ENCODE assay signal across 16 cellular contexts in genomic region chr11:44453213-44453612, GRCh38.
A peak's percentile ranks its signal among the peaks of the same experiment; 100 is the strongest.
DNase-seq lines count a peak whose midpoint lies in the region; ATAC-seq and TF ChIP-seq lines count a peak whose summit lies in the region.
"Had no signal": no experiment of that assay in that cellular context is flagged by ENCODE, and none has a peak within 500 bp of the region (broad histone marks: within the 10 kb centered on the region; RNA-seq: fewer than 3 reads in every experiment).

No MANE protein-coding gene starts in this region.

- H3K27ac ChIP-seq in cardiac muscle cell: peak overlapping the region; percentile 64
- H3K27ac ChIP-seq in left ventricle myocardium inferior (replicated peaks): peak overlapping the region; percentile 23
- H3K27ac ChIP-seq: PC-9 had no signal

- H3K27me3 ChIP-seq in cardiac muscle cell (no peaks in the 10 kb centered on the region), left ventricle myocardium inferior (ENCODE audit: low read depth) (no peaks in the 10 kb centered on the region)

- TF ChIP-seq CTCF in cardiac muscle cell (IDR thresholded peaks at IDR 0.05; ENCODE audit: low read depth, low read length): no peak
- TF ChIP-seq CTCF in left ventricle myocardium inferior (IDR thresholded peaks at IDR 0.05; ENCODE audit: borderline replicate concordance): no peak

- intact Hi-C loops in Right ventricle myocardium inferior (cut with DNase I) (no loop called here), left ventricle myocardium inferior (cut with micrococcal nuclease) (no loop called here)

- no peaks in the 10 kb centered on the region for H3K36me3 ChIP-seq in cardiac muscle cell
- H3K36me3 ChIP-seq in left ventricle myocardium inferior: no peaks in the 10 kb centered on the region
- H3K36me3 ChIP-seq: HAP-1 had no signal

- ATAC-seq in Right ventricle myocardium inferior: no peak
- no peak for ATAC-seq in HG03159 (IDR thresholded peaks at IDR 0.05; ENCODE audit: unreplicated experiment)

- no peaks in the 10 kb centered on the region for H3K9me3 ChIP-seq in cardiac muscle cell (ENCODE audit: low read depth)
- H3K9me3 ChIP-seq in left ventricle myocardium inferior (replicated peaks): no peaks in the 10 kb centered on the region
- H3K9me3 ChIP-seq: HAP-1 had no signal

- H3K4me3 ChIP-seq in cardiac muscle cell: no peak overlapping the region
- H3K4me3 ChIP-seq in left ventricle myocardium inferior: no peak overlapping the region
- H3K4me3 ChIP-seq: HAP-1, PC-9 had no signal

- peaks cover 10% of the 10 kb centered on the region for H3K4me1 ChIP-seq in cardiac muscle cell (ENCODE audit: low read depth)
- peaks cover 30% of the 10 kb centered on the region for H3K4me1 ChIP-seq in left ventricle myocardium inferior
- H3K4me1 ChIP-seq: HAP-1 had no signal

- DNase-seq in cardiac muscle cell (ENCODE audit: low read depth in 1 of 2, low spot score in 1 of 2) (peak in 1 of 2 donors; percentile 81), Right ventricle myocardium inferior (ENCODE audit: missing footprints) (no peak), NCI-H69 (lab: John Stamatoyannopoulos, UW) (peak; percentile 45), left ventricle myocardium inferior (no peak), RKO (ENCODE audit: low spot score) (no peak), HuH-7.5 (ENCODE audit: low spot score) (no peak)
- DNase-seq: EL, IMR-90, Karpas-422, MM.1S, NCI-H187 treated with DMSO at 0.1 percent for 48 hours, NCI-H2171, NCI-H748 treated with DMSO at 0.1 percent for 48 hours, PC-9 had no signal
